ENCODE assay signal across 8 cellular contexts in genomic region chr3:52536112-52536368, GRCh38. TPM values are rescaled to one million over a fixed set of nuclear protein-coding genes. Genes with fewer than 3 reads are reported as not detected.
A peak's percentile ranks its signal among the peaks of the same experiment; 100 is the strongest.
DNase-seq lines count a peak whose midpoint lies in the region; ATAC-seq lines count a peak whose summit lies in the region.

No MANE protein-coding gene starts in this region.

- peak overlapping the region; percentile 16 for H3K27ac Mint-ChIP-seq in stimulated activated naive CD8-positive, alpha-beta T cell treated with anti-CD3 and anti-CD28 coated beads, Interleukin-15, Interleukin-2, amounts not matched to agents 100 ng/mL and 50 ng/mL, for 24 hours

- no peaks in the 10 kb centered on the region for H3K27me3 Mint-ChIP-seq in stimulated activated naive CD8-positive, alpha-beta T cell treated with anti-CD3 and anti-CD28 coated beads, Interleukin-15, Interleukin-2, amounts not matched to agents 100 ng/mL and 50 ng/mL, for 24 hours

- H3K36me3 ChIP-seq in muscle layer of duodenum (ENCODE audit: control insufficient read depth in 1 of 2, insufficient read depth in 2 of 2, low read length in 2 of 2), result peaks cover 1 to 3% of the 10 kb centered on the region in 2 donors

- H3K9me3 Mint-ChIP-seq in stimulated activated naive CD8-positive, alpha-beta T cell treated with anti-CD3 and anti-CD28 coated beads, Interleukin-15, Interleukin-2, amounts not matched to agents 100 ng/mL and 50 ng/mL, for 24 hours, result no peaks in the 10 kb centered on the region

- peak overlapping the region; percentile 45 to 75 for H3K4me3 ChIP-seq in muscle layer of duodenum (ENCODE audit: low read depth in 1 of 2, low read length in 2 of 2)

- no peak for ATAC-seq in stimulated activated naive CD8-positive, alpha-beta T cell treated with anti-CD3 and anti-CD28 coated beads, Interleukin-15, Interleukin-2, amounts not matched to agents 100 U/mL and 50 U/mL, for 24 hours
- no peak for ATAC-seq in HG02885 (IDR thresholded peaks at IDR 0.05; ENCODE audit: poor library complexity, unreplicated experiment)

- peaks cover 8 to 32% of the 10 kb centered on the region in 2 donors for H3K4me1 ChIP-seq in muscle layer of duodenum (ENCODE audit: control insufficient read depth in 1 of 2, insufficient read depth in 2 of 2, low read length in 2 of 2)

- no peaks in the 10 kb centered on the region for H3K27me3 ChIP-seq in muscle layer of duodenum (ENCODE audit: low read depth, low read length)

- peaks cover 47% of the 10 kb centered on the region for H3K4me1 Mint-ChIP-seq in stimulated activated naive CD8-positive, alpha-beta T cell treated with anti-CD3 and anti-CD28 coated beads, Interleukin-15, Interleukin-2, amounts not matched to agents 100 ng/mL and 50 ng/mL, for 24 hours (ENCODE audit: low read depth)

- no peaks in the 10 kb centered on the region for H3K9me3 ChIP-seq in muscle layer of duodenum (ENCODE audit: control insufficient read depth in 1 of 2, low read length in 2 of 2)

- peak overlapping the region; percentile 67 for H3K27ac ChIP-seq in caudate nucleus (ENCODE audit: low read depth, low read length)
- H3K27ac ChIP-seq in muscle layer of duodenum (ENCODE audit: low read length), result no peak overlapping the region

- peak overlapping the region; percentile 100 for H3K4me3 Mint-ChIP-seq in stimulated activated naive CD8-positive, alpha-beta T cell treated with anti-CD3 and anti-CD28 coated beads, Interleukin-15, Interleukin-2, amounts not matched to agents 100 ng/mL and 50 ng/mL, for 24 hours

- DNase-seq in stimulated activated naive CD8-positive, alpha-beta T cell treated with anti-CD3 and anti-CD28 coated beads, Interleukin-15, Interleukin-2, amounts not matched to agents 100 U/mL and 50 U/mL, for 24 hours, result no peak
- no peak for DNase-seq in caudate nucleus (lab: John Stamatoyannopoulos, UW)
- DNase-seq in NCI-H1436 treated with DMSO at 0.1 percent for 48 hours (lab: John Stamatoyannopoulos, UW), result no peak
- no peak for DNase-seq in cerebellar cortex (ENCODE audit: low spot score)
- DNase-seq in dermis blood vessel endothelial cell, result no peak

- peaks cover 40% of the 10 kb centered on the region for H3K36me3 Mint-ChIP-seq in stimulated activated naive CD8-positive, alpha-beta T cell treated with anti-CD3 and anti-CD28 coated beads, Interleukin-15, Interleukin-2, amounts not matched to agents 100 ng/mL and 50 ng/mL, for 24 hours (ENCODE audit: low read depth)

RNA-seq across cellular contexts. Expression of gene UQCC5, which starts 0.4 kb away (rescaled TPM):
- 1.7 and 2.7 TPM in 2 replicates for total RNA-seq in dermis blood vessel endothelial cell

RNA-seq across cellular contexts. Expression of gene NT5DC2, which starts 2.4 kb away (rescaled TPM):
- total RNA-seq in dermis blood vessel endothelial cell, result 32.2 and 81.1 TPM in 2 replicates

RNA-seq across cellular contexts. Expression of gene STAB1, which starts 40.9 kb away (rescaled TPM):
- 462 and 464 TPM in 2 replicates for total RNA-seq in dermis blood vessel endothelial cell
